Comparison of ENCODE assay signal across 21 cellular contexts in the genomic region with DNA sequence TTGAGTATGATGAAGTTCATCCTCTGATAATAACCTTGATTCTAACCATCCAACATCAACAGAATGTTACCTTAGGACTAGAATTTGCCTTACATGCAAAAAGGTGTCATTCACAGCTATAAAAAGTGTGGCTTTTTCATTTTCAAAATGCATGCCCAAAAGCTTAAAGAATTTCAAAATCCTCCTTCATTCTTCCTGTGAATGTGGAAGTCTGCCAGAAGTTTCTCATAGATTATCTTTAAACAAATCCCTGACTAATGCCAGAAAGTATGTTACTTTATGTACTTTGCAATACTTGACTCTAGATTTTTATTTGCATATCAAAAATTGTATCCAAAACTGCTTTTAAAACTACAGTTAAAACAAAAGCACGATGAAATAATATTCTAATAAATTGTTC.
DNase-seq lines count a peak whose midpoint lies in the region; ATAC-seq and TF ChIP-seq lines count a peak whose summit lies in the region.
"Had no signal": no experiment of that assay in that cellular context is flagged by ENCODE, and none has a peak within 500 bp of the region (broad histone marks: within the 10 kb centered on the region; RNA-seq: fewer than 3 reads in every experiment).

No MANE protein-coding gene starts in this region.

- in situ Hi-C loops in astrocyte of the spinal cord (cut with HindIII; ENCODE audit: low sequenced_read_pairs): no loop called here

- DNase-seq in AG04450 (ENCODE audit: low read depth, low spot score) (peak; percentile 56), HS-5 (ENCODE audit: low read depth) (peak; percentile 70), astrocyte of the spinal cord (ENCODE audit: low read depth, low spot score) (peak; percentile 72), iris pigment epithelial cell (ENCODE audit: low read depth) (peak; percentile 87), colonic mucosa (no peak)
- DNase-seq in activated effector memory CD4-positive, alpha-beta T cell treated with Interleukin-2 at 50 U/mL for 16 hours: no peak
- DNase-seq: activated CD4-positive, alpha-beta memory T cell treated with anti-CD3 and anti-CD28 coated beads, Interleukin-2, amount 10 ng/mL, durations not matched to agents 7 days and 5 days; activated naive CD8-positive, alpha-beta T cell treated with anti-CD3 and anti-CD28 coated beads, Interleukin-2, amount 50 U/mL, for 24 hours; DMS53; H7; hypothalamus; left cardiac atrium; NCI-H2029; NCI-H748 treated with DMSO at 0.1 percent for 48 hours; occipital lobe; Peyer's patch; stimulated activated naive B cell treated with anti-CD40 and anti-IgM and Interleukin-4, amounts not matched to agents 10 μg/mL and 1 μg/mL and 100 μg/mL, for 72 hours; SW 1271 had no signal

- CTCF ChIA-PET in AG04450 (lab: Charles Lee): interaction anchor here (1.5 kb wide), 1 partner anchor 270 kb away, joined by 5 read pairs; no protein-coding TSS in a partner anchor

- POLR2A ChIA-PET in AG04450 (lab: Yijun Ruan, JAX): no interaction called here

- no peaks in the 10 kb centered on the region for H3K27me3 ChIP-seq in AG04450 (ENCODE audit: control insufficient read depth, insufficient read depth, low read length)
- no peaks in the 10 kb centered on the region for H3K27me3 ChIP-seq in colonic mucosa
- H3K27me3 ChIP-seq: Peyer's patch had no signal

- intact Hi-C loops in colonic mucosa (cut with DNase I): no loop called here

- H3K36me3 ChIP-seq in colonic mucosa: no peaks in the 10 kb centered on the region
- H3K36me3 ChIP-seq: Peyer's patch had no signal

- TF ChIP-seq CTCF in AG04450 (IDR thresholded peaks at IDR 0.05; ENCODE audit: low read depth, low read length) (no peak), astrocyte of the spinal cord (IDR thresholded peaks at IDR 0.05; ENCODE audit: low read depth, low read length) (no peak), colonic mucosa (IDR thresholded peaks at IDR 0.05) (no peak)

- H3K4me1 ChIP-seq in colonic mucosa: no peaks in the 10 kb centered on the region
- H3K4me1 ChIP-seq: Peyer's patch had no signal

- H3K4me3 ChIP-seq in AG04450 (ENCODE audit: low read depth, low read length) (no peak overlapping the region), astrocyte of the spinal cord (ENCODE audit: low read depth, low read length) (no peak overlapping the region), colonic mucosa (no peak overlapping the region)
- H3K4me3 ChIP-seq: Peyer's patch, skin epidermis had no signal

- no peak overlapping the region for H3K9ac ChIP-seq in colonic mucosa (ENCODE audit: low read depth in 2 of 2, low read length in 2 of 2)

- H3K27ac ChIP-seq in AG04450 (ENCODE audit: low read depth, low read length) (no peak overlapping the region), colonic mucosa (no peak overlapping the region)
- H3K27ac ChIP-seq: Peyer's patch, skin epidermis had no signal

- no peaks in the 10 kb centered on the region for H3K9me3 ChIP-seq in AG04450 (ENCODE audit: control insufficient read depth, insufficient read depth, low read length)
- no peaks in the 10 kb centered on the region for H3K9me3 ChIP-seq in colonic mucosa
- H3K9me3 ChIP-seq: Peyer's patch had no signal

- ATAC-seq in GM19035 (IDR thresholded peaks at IDR 0.05; ENCODE audit: unreplicated experiment) (no peak), GM21619 (IDR thresholded peaks at IDR 0.05; ENCODE audit: unreplicated experiment) (no peak)
- ATAC-seq: activated naive CD8-positive, alpha-beta T cell treated with anti-CD3 and anti-CD28 coated beads, Interleukin-2, amount 50 U/mL, for 24 hours; left cardiac atrium; stimulated activated naive B cell treated with anti-CD40 and anti-IgM and Interleukin-4, amounts not matched to agents 10 μg/mL and 1 μg/mL and 100 μg/mL, for 72 hours had no signal

Comparison
In these comparisons a context has a peak if more than half of its experiments do, and no peak if none do; other contexts are left out.
1. DNase-seq: peak in AG04450 (single experiment), HS-5 (single experiment), astrocyte of the spinal cord (single experiment) and iris pigment epithelial cell (single experiment); none in activated effector memory CD4-positive, alpha-beta T cell treated with Interleukin-2 at 50 U/mL for 16 hours (single experiment) and colonic mucosa (single experiment).